In the genomic region with DNA sequence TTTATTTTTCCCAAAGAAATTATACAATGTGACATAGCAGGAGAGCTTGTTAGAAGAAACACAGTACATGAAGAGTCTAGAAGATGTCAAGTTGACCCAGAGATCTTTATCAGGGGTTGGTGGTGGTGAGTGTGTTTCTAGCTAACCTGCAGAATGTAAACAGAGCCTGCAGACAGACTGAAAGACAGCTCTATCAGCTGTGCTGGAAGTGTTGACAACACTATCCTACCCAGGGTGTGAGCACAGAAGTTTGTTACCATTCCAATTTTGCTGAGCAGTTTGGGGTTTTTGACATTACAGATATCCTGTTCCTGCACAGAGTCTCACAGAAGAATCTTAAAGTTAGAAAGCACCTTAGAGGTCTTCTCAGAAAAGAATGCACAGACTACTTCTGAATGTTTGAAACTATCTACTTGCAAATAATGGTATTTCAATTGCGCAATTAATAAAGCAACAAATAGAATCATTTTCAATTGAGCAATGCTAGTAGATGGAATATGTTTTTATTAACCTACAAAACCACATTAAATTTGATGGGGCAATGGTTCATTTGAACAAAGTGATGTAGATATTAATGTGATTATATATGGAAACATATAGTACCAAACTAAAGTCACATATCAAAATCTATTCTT, we compare ENCODE assay signal across 2 cellular contexts.
TF ChIP-seq lines count a peak whose summit lies in the region.

No MANE protein-coding gene starts in this region.

TF ChIP-seq in IMR-90, 13 proteins besides CTCF, POLR2A, EP300 and RAD21:
- TF ChIP-seq, protein P1, sequence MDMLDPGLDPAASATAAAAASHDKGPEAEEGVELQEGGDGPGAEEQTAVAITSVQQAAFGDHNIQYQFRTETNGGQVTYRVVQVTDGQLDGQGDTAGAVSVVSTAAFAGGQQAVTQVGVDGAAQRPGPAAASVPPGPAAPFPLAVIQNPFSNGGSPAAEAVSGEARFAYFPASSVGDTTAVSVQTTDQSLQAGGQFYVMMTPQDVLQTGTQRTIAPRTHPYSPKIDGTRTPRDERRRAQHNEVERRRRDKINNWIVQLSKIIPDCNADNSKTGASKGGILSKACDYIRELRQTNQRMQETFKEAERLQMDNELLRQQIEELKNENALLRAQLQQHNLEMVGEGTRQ (IDR thresholded peaks at IDR 0.05; ENCODE audit: low read depth, low read length): no peak
- peak; percentile 76 for TF ChIP-seq CEBPB (IDR thresholded peaks at IDR 0.05; ENCODE audit: low read depth, low read length)

TF ChIP-seq in K562, 482 proteins besides CTCF, POLR2A, EP300 and RAD21:
- TF ChIP-seq CEBPB (tag; IDR thresholded peaks at IDR 0.05) (0 out of 2 replicates have a peak, but pooled peaks have one; percentile 15), TARDBP (IDR thresholded peaks at IDR 0.05) (no peak), CEBPG (CRISPR knock-in tag; IDR thresholded peaks at IDR 0.05) (no peak), CEBPG (tag; conservative IDR thresholded peaks at IDR 0.05 in 1 of 2, IDR thresholded peaks at IDR 0.05 in 1 of 2) (peak in 1 of 2 experiments; percentile 30; a peak in 1 of 4 replicates), SUPT5H (IDR thresholded peaks at IDR 0.05) (no peak), SIN3B (IDR thresholded peaks at IDR 0.05; ENCODE audit: low read depth) (no peak), U2AF1 (optimal IDR thresholded peaks at IDR 0.05; ENCODE audit: low read depth, low read length) (no peak)
